23 cellular contexts compared by ENCODE assay signal in the genomic region with DNA sequence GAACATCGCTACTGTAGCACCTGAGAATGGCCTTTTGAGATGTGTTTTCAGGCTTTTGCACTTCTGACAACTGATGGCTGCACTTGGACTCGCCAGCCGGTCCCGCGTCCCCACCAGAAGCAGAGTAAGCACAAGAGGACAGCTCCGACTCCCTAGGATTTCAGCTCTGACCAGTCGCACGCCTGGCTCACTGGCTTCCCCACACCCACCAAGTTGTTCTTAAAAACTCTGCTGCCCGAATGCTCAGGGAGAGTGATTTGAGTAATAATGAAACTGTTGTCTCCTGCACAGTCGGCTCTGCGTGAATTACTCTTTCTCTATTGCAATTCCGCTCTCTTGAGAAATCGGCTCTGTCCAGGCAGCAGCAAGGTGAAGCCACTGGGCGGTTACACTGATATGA. TPM values are rescaled to one million over a fixed set of nuclear protein-coding genes. Genes with fewer than 3 reads are reported as not detected.
DNase-seq lines count a peak whose midpoint lies in the region; TF ChIP-seq lines count a peak whose summit lies in the region.
"Had no signal": no experiment of that assay in that cellular context is flagged by ENCODE, and none has a peak within 500 bp of the region (broad histone marks: within the 10 kb centered on the region; RNA-seq: fewer than 3 reads in every experiment).

No MANE protein-coding gene starts in this region.

- DNase-seq in H9, result peak; percentile 63
- peak; percentile 79 for DNase-seq in NT2/D1 (ENCODE audit: low read depth, low spot score)
- DNase-seq in endodermal cell, result no peak
- DNase-seq in neuronal stem cell (ENCODE audit: low spot score), result no peak
- DNase-seq in NCI-H82 treated with DMSO at 0.1 percent for 48 hours (lab: John Stamatoyannopoulos, UW; ENCODE audit: unreplicated experiment), result no peak
- DNase-seq in T-helper 9 cell, result no peak
- DNase-seq in HuH-7.5 (ENCODE audit: low spot score), result no peak
- DNase-seq: Calu3; CD8-positive, alpha-beta T cell; DMS53; EL; Kasumi-1; MG63; NCI-H1092; NCI-H146; NCI-H510A; NCI-H774; Peyer's patch; Right ventricle myocardium superior; SW 1271; T-helper 2 cell had no signal

- H3K36me3 Mint-ChIP-seq in H9 (ENCODE audit: insufficient read depth in 1 of 3, low read depth in 3 of 3) (peaks cover 7 to 18% (median 15%) of the 10 kb centered on the region in 3 experiments), endodermal cell (ENCODE audit: low read depth) (peaks cover 6% of the 10 kb centered on the region)
- H3K36me3 Mint-ChIP-seq: CD8-positive, alpha-beta T cell had no signal

- no peak overlapping the region for H4K5ac ChIP-seq in H9 (ENCODE audit: insufficient read length, low read depth, low read length)

- no CpG with 5 or more reads among the region's 14 CpGs for WGBS in H9 (ENCODE audit: extremely low coverage, insufficient read length, low lambda C conversion rate)
- WGBS in endodermal cell (ENCODE audit: insufficient coverage in 1 of 2, insufficient read length in 1 of 2), 2 experiments, result 73 to 82% methylated on average over 10 to 14 of the region's 14 CpGs
- WGBS in neuronal stem cell (ENCODE audit: extremely low coverage in 2 of 2, insufficient read length in 2 of 2, insufficient replicate concordance in 1 of 2), 2 donors, result no CpG with 5 or more reads among the region's 14 CpGs

- H3K4me2 ChIP-seq in H9 (ENCODE audit: insufficient read depth, insufficient read length, low read length) (peak overlapping the region; percentile 91), neuronal stem cell (ENCODE audit: insufficient read depth, low read length, poor library complexity, severe bottlenecking) (no peak overlapping the region)

- no peaks in the 10 kb centered on the region for H3K9me3 ChIP-seq in H9 (ENCODE audit: control insufficient read depth, low read depth, low read length)
- H3K9me3 ChIP-seq in NT2/D1 (ENCODE audit: insufficient read depth, low read length), result peaks cover 18% of the 10 kb centered on the region
- H3K9me3 ChIP-seq in endodermal cell (ENCODE audit: control insufficient read depth, low read length), result peaks cover 5% of the 10 kb centered on the region
- H3K9me3 ChIP-seq in neuronal stem cell (replicated peaks in 1 of 2; ENCODE audit: control insufficient read depth in 2 of 2, insufficient read depth in 1 of 2, low read depth in 1 of 2, low read length in 2 of 2), result peaks cover 6 to 19% of the 10 kb centered on the region in 2 donors
- H3K9me3 ChIP-seq: MG63, Peyer's patch had no signal

- no peak overlapping the region for H2BK20ac ChIP-seq in H9 (ENCODE audit: low read depth, low read length, poor library complexity, severe bottlenecking)

- H3K27me3 ChIP-seq in H9 (ENCODE audit: insufficient read depth, low read length), result no peaks in the 10 kb centered on the region
- H3K27me3 ChIP-seq in NT2/D1 (ENCODE audit: insufficient read depth, insufficient read length), result no peaks in the 10 kb centered on the region
- no peaks in the 10 kb centered on the region for H3K27me3 ChIP-seq in endodermal cell (ENCODE audit: control insufficient read depth, insufficient read depth, low read length, poor library complexity, severe bottlenecking)
- no peaks in the 10 kb centered on the region for H3K27me3 ChIP-seq in neuronal stem cell (ENCODE audit: control insufficient read depth in 3 of 3, insufficient read depth in 3 of 3, low read depth in 1 of 3, low read length in 3 of 3)
- H3K27me3 ChIP-seq: BLaER1 treated with 17β-estradiol and CSF1 and Interleukin-3, amounts not matched to agents 10 nM and 100 nM; MG63; Peyer's patch had no signal

- H3K27ac Mint-ChIP-seq in H9 (peak overlapping the region; percentile 95 to 97 (median 96)), endodermal cell (peak overlapping the region; percentile 49)
- H3K27ac Mint-ChIP-seq: CD8-positive, alpha-beta T cell; IgD-negative memory B cell had no signal

- H2AFZ ChIP-seq in H9 (ENCODE audit: low read length) (no peak overlapping the region), neuronal stem cell (ENCODE audit: low read length) (no peak overlapping the region)

- no peaks in the 10 kb centered on the region for H3K27me3 Mint-ChIP-seq in H9 (ENCODE audit: low read depth)
- H3K27me3 Mint-ChIP-seq in endodermal cell (ENCODE audit: insufficient read depth), result peaks cover 10% of the 10 kb centered on the region

- peak overlapping the region; percentile 16 for H3K9ac ChIP-seq in H9 (ENCODE audit: extremely low read depth, insufficient read length, low read length)
- H3K9ac ChIP-seq in NT2/D1 (ENCODE audit: insufficient read length, low read depth), result peak overlapping the region; percentile 37
- H3K9ac ChIP-seq in endodermal cell (ENCODE audit: extremely low read depth, low read length, poor library complexity, severe bottlenecking), result no peak overlapping the region
- H3K9ac ChIP-seq in neuronal stem cell (ENCODE audit: low read depth, low read length, poor library complexity), result no peak overlapping the region
- H3K9ac ChIP-seq: BLaER1 treated with 17β-estradiol and CSF1 and Interleukin-3, amounts not matched to agents 10 nM and 100 nM had no signal

- peaks cover 58 to 60% of the 10 kb centered on the region in 2 experiments for H3K4me1 Mint-ChIP-seq in H9
- peaks cover 34% of the 10 kb centered on the region for H3K4me1 Mint-ChIP-seq in endodermal cell

- H4K8ac ChIP-seq in H9 (replicated peaks; ENCODE audit: insufficient read length, low read depth, low read length) (no peak overlapping the region), neuronal stem cell (ENCODE audit: low read depth, low read length) (no peak overlapping the region)

- H3K4me3 Mint-ChIP-seq in H9 (peak overlapping the region; percentile 52 to 75), endodermal cell (no peak overlapping the region)
- H3K4me3 Mint-ChIP-seq: CD8-positive, alpha-beta T cell; IgD-negative memory B cell had no signal

- H3K79me2 ChIP-seq in H9 (ENCODE audit: insufficient read depth, low read length), result no peaks in the 10 kb centered on the region

- H2BK15ac ChIP-seq in H9 (ENCODE audit: low read depth, low read length) (no peak overlapping the region), neuronal stem cell (ENCODE audit: low read length) (no peak overlapping the region)

- H3K27ac ChIP-seq in H9 (ENCODE audit: insufficient read length, low read depth, low read length), result peak overlapping the region; percentile 83
- peak overlapping the region; percentile 71 for H3K27ac ChIP-seq in endodermal cell (ENCODE audit: low read depth, low read length)
- H3K27ac ChIP-seq in neuronal stem cell (replicated peaks; ENCODE audit: low read length), result no peak overlapping the region
- H3K27ac ChIP-seq: BLaER1 treated with 17β-estradiol and CSF1 and Interleukin-3, amounts not matched to agents 10 nM and 100 nM; Peyer's patch had no signal

- H2BK120ac ChIP-seq in H9 (ENCODE audit: low read depth, low read length, poor library complexity, severe bottlenecking), result no peak overlapping the region
- no peak overlapping the region for H2BK120ac ChIP-seq in neuronal stem cell (ENCODE audit: low read depth, low read length)

- H2BK5ac ChIP-seq in H9 (ENCODE audit: insufficient read length, low read length), result peak overlapping the region; percentile 4
- H2BK5ac ChIP-seq in neuronal stem cell (ENCODE audit: low read length), result no peak overlapping the region

- no peak overlapping the region for H3T11ph ChIP-seq in H9 (ENCODE audit: low read length)

- no peak overlapping the region; the same call in 1 of the 2 replicates for H3K4ac ChIP-seq in H9 (ENCODE audit: low read depth, low read length)
- no peak overlapping the region for H3K4ac ChIP-seq in neuronal stem cell (ENCODE audit: low read length)

- H3K23ac ChIP-seq in H9 (ENCODE audit: insufficient read length, low read depth, low read length), result no peak overlapping the region
- H3K23ac ChIP-seq in neuronal stem cell (ENCODE audit: low read depth, low read length, poor library complexity), result no peak overlapping the region

- H3K56ac ChIP-seq in H9 (ENCODE audit: insufficient read length, low read depth, low read length), result no peak overlapping the region

- H3K9me3 Mint-ChIP-seq in H9 (peaks cover 12 to 15% of the 10 kb centered on the region in 2 experiments), endodermal cell (peaks cover 18% of the 10 kb centered on the region)
- H3K9me3 Mint-ChIP-seq: CD8-positive, alpha-beta T cell had no signal

- H3K18ac ChIP-seq in H9 (ENCODE audit: insufficient read length, low read depth, low read length) (peak overlapping the region; percentile 94), neuronal stem cell (ENCODE audit: low read length) (peak overlapping the region; percentile 21)

- H3K4me1 ChIP-seq in H9 (ENCODE audit: insufficient read depth, low read length) (peaks cover 9% of the 10 kb centered on the region; the same call in 1 of the 2 replicates), NT2/D1 (ENCODE audit: insufficient read depth, insufficient read length) (peaks cover 18% of the 10 kb centered on the region), endodermal cell (ENCODE audit: control insufficient read depth, insufficient read depth, low read length) (peaks cover 10% of the 10 kb centered on the region), neuronal stem cell (ENCODE audit: control insufficient read depth in 2 of 2, insufficient read depth in 1 of 2, low read depth in 1 of 2, low read length in 2 of 2) (peaks cover 11 to 26% of the 10 kb centered on the region in 2 donors)
- H3K4me1 ChIP-seq: Peyer's patch had no signal

- no peaks in the 10 kb centered on the region for H3K79me1 ChIP-seq in H9 (ENCODE audit: insufficient read depth, low read depth, low read length, poor library complexity, severe bottlenecking)
- H3K79me1 ChIP-seq in neuronal stem cell (ENCODE audit: low read depth, low read length), result no peaks in the 10 kb centered on the region

- H3K36me3 ChIP-seq in NT2/D1 (ENCODE audit: insufficient read depth, insufficient read length, low read length), result no peaks in the 10 kb centered on the region
- no peaks in the 10 kb centered on the region for H3K36me3 ChIP-seq in endodermal cell (ENCODE audit: control insufficient read depth, insufficient read depth, low read length)
- H3K36me3 ChIP-seq in neuronal stem cell (replicated peaks in 1 of 2; ENCODE audit: control insufficient read depth in 2 of 2, insufficient read depth in 2 of 2, low read length in 2 of 2), result no peaks in the 10 kb centered on the region
- H3K36me3 ChIP-seq: BLaER1 treated with 17β-estradiol and CSF1 and Interleukin-3, amounts not matched to agents 10 nM and 100 nM; MG63; Peyer's patch had no signal

- peak overlapping the region; percentile 14; the same call in 1 of the 2 replicates for H3K14ac ChIP-seq in H9 (ENCODE audit: insufficient read depth, low read length)
- H3K14ac ChIP-seq in neuronal stem cell (ENCODE audit: low read length), result no peak overlapping the region

- H3K23me2 ChIP-seq in H9 (ENCODE audit: insufficient read length, low read depth, low read length, poor library complexity, severe bottlenecking), result peaks cover 13% of the 10 kb centered on the region

- H4K20me1 ChIP-seq in H9 (ENCODE audit: control insufficient read depth, insufficient read depth, insufficient read length), result no peaks in the 10 kb centered on the region
- H4K20me1 ChIP-seq: BLaER1 treated with 17β-estradiol and CSF1 and Interleukin-3, amounts not matched to agents 10 nM and 100 nM had no signal

- H2AK5ac ChIP-seq in H9 (ENCODE audit: insufficient read length, low read length) (no peak overlapping the region), neuronal stem cell (ENCODE audit: low read depth, low read length) (no peak overlapping the region)

- H4K91ac ChIP-seq in H9 (ENCODE audit: insufficient read length, low read depth, low read length) (no peak overlapping the region), neuronal stem cell (ENCODE audit: low read depth, low read length, poor library complexity) (no peak overlapping the region)

- no peak overlapping the region for H2BK12ac ChIP-seq in H9 (ENCODE audit: insufficient read length, low read depth, low read length)
- H2BK12ac ChIP-seq in neuronal stem cell (ENCODE audit: low read length), result no peak overlapping the region

- H3K4me3 ChIP-seq in NT2/D1 (ENCODE audit: insufficient read length, low read depth) (no peak overlapping the region), endodermal cell (ENCODE audit: low read length) (no peak overlapping the region), neuronal stem cell (ENCODE audit: low read length in 2 of 2) (no peak overlapping the region)
- H3K4me3 ChIP-seq: BLaER1 treated with 17β-estradiol and CSF1 and Interleukin-3, amounts not matched to agents 10 nM and 100 nM; MG63; Peyer's patch had no signal

- TF ChIP-seq CTCF in H9 (conservative IDR thresholded peaks at IDR 0.05) (no peak), endodermal cell (conservative IDR thresholded peaks at IDR 0.05) (no peak)

RNA-seq across cellular contexts. Expression of a gene that starts 40.2 kb away (rescaled TPM):
- total RNA-seq in H9 (2021), result not detected in 2 replicates
- under 1 TPM in 1 of 2 donors, not detected in 1; 0.09 TPM for total RNA-seq in endodermal cell
- polyA plus RNA-seq in endodermal cell (2013, experiment 1 of 2), result 0.14 TPM
- 0.21 TPM for polyA plus RNA-seq in endodermal cell (2013, experiment 2 of 2)
- 0.24 TPM for polyA plus RNA-seq in neuronal stem cell (2013, experiment 1 of 2)
- 0.26 TPM for polyA plus RNA-seq in neuronal stem cell (2013, experiment 2 of 2)

RNA-seq across cellular contexts. Expression of a gene that starts 44.1 kb away (rescaled TPM):
- total RNA-seq in H9 (2021), result 66.5 and 72.9 TPM in 2 replicates
- 10 to 100 TPM; 63.5 to 65.6 TPM for total RNA-seq in endodermal cell
- 45.9 TPM for polyA plus RNA-seq in endodermal cell (2013, experiment 1 of 2)
- 37.8 TPM for polyA plus RNA-seq in endodermal cell (2013, experiment 2 of 2)
- 40.1 TPM for polyA plus RNA-seq in neuronal stem cell (2013, experiment 1 of 2)
- 38.8 TPM for polyA plus RNA-seq in neuronal stem cell (2013, experiment 2 of 2)

Comparison
In these comparisons a context has a peak if more than half of its experiments do, and no peak if none do; other contexts are left out.
1. DNase-seq: peak in H9 (single experiment) and NT2/D1 (single experiment); none in endodermal cell (single experiment), neuronal stem cell (single experiment), NCI-H82 treated with DMSO at 0.1 percent for 48 hours (single experiment), T-helper 9 cell (single experiment) and HuH-7.5 (single experiment).
2. H3K9ac ChIP-seq: peak in H9 (single experiment) and NT2/D1 (single experiment); none in endodermal cell (single experiment) and neuronal stem cell (single experiment).